ENCODE assay signal across 17 cellular contexts in the genomic region with DNA sequence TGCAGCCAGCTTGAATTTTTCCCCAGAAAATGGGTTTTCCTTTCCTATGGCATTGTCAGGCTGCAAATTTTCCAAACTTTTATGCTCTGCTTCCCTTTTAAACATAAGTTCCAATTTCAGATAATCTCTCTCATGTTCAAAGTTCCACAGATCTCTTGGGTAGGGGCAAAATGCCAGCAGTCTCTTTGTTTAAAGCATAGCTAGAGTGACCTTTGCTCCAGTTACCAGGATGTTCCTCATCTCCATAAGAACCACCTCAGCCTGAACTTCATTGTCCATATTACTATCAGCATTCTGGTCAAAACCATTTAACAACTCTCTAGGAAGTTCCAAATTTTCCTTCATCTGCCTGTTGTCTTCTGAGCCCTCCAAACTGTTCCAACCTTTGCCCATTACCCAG.
"Had no signal": no experiment of that assay in that cellular context is flagged by ENCODE, and none has a peak within 500 bp of the region (broad histone marks: within the 10 kb centered on the region; RNA-seq: fewer than 3 reads in every experiment).

No MANE protein-coding gene starts in this region.

- DNase-seq: central memory CD4-positive, alpha-beta T cell; cortex of kidney; effector memory CD4-positive, alpha-beta T cell; gastrocnemius medialis; kidney; mesenchymal stem cell; midbrain; naive thymus-derived CD4-positive, alpha-beta T cell; posterior cingulate gyrus; stimulated activated CD4-positive, alpha-beta T cell treated with anti-CD3 and anti-CD28 coated beads, Interleukin-2, amount 100 ng/mL, for 48 hours; stimulated activated naive CD4-positive, alpha-beta T cell treated with Interleukin-2 at 50 U/mL for 16 hours had no signal

- FAIRE-seq: endometrium, kidney, urothelium cell line had no signal

- ATAC-seq: esophagus mucosa; gastrocnemius medialis; naive thymus-derived CD4-positive, alpha-beta T cell had no signal

- H3K9me3 ChIP-seq: gastrocnemius medialis, neutrophil had no signal

- H3K4me1 ChIP-seq: gastrocnemius medialis had no signal

- H3K4me3 ChIP-seq: gastrocnemius medialis, lung, smooth muscle cell had no signal

- H3K36me3 ChIP-seq: gastrocnemius medialis, neutrophil had no signal
